Comparison of ENCODE assay signal across 1 cellular context in the genomic region with DNA sequence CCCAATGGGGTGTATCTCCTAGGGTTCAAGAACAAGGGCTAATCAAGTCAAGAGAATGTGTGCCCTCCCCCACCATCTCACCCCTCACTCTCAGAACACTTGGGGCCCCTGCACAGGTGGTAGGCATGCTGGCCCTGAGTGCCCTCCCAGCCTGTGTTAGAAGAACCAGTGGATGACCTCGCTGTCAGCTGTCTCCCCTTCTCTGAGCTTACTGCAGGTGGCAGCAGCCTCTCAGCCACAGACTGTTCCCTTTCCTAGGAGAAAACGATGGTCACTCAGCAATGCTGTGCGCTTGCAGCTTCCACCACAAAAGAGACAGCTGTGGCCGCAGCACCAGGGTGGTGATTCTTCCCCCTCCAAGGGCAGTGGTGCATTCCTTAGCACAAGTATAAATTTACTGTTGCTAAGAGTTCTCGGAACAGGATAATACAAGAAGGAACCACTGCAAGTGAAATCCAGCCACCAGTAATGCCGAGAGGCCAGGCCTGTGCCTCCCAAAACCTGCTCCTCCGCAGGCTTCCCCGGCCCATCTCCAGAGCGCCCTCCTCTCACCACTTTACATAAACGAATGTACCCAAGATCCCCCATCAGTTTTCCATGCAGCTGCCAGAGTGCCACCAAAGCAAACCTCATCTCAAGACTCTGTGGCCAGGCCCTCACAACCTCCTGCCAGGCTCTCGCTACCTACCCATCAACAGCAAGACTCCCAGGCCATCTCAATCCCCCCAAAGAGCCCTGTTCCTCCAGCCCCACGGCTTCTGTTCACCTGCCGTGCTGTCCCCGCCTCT.
TF ChIP-seq lines count a peak whose summit lies in the region.

No MANE protein-coding gene starts in this region.

TF ChIP-seq in HepG2, 621 proteins besides CTCF, POLR2A, EP300 and RAD21 (continued from another document and continues in another):
- TF ChIP-seq, protein P1, sequence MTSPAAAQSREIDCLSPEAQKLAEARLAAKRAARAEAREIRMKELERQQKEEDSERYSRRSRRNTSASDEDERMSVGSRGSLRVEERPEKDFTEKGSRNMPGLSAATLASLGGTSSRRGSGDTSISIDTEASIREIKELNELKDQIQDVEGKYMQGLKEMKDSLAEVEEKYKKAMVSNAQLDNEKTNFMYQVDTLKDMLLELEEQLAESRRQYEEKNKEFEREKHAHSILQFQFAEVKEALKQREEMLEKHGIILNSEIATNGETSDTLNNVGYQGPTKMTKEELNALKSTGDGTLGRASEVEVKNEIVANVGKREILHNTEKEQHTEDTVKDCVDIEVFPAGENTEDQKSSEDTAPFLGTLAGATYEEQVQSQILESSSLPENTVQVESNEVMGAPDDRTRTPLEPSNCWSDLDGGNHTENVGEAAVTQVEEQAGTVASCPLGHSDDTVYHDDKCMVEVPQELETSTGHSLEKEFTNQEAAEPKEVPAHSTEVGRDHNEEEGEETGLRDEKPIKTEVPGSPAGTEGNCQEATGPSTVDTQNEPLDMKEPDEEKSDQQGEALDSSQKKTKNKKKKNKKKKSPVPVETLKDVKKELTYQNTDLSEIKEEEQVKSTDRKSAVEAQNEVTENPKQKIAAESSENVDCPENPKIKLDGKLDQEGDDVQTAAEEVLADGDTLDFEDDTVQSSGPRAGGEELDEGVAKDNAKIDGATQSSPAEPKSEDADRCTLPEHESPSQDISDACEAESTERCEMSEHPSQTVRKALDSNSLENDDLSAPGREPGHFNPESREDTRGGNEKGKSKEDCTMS (CRISPR knock-in tag; conservative IDR thresholded peaks at IDR 0.05), result no peak
- TF ChIP-seq YEATS2 (CRISPR knock-in tag; IDR thresholded peaks at IDR 0.05; ENCODE audit: borderline replicate concordance) (no peak), ARNT2 (CRISPR knock-in tag; IDR thresholded peaks at IDR 0.05; ENCODE audit: low read depth) (no peak), PAX8 (CRISPR knock-in tag; IDR thresholded peaks at IDR 0.05; ENCODE audit: borderline replicate concordance) (no peak), ZFP62 (CRISPR knock-in tag; IDR thresholded peaks at IDR 0.05) (no peak), ARID2 (CRISPR knock-in tag; IDR thresholded peaks at IDR 0.05; ENCODE audit: borderline replicate concordance) (no peak), KDM5B (CRISPR knock-in tag; IDR thresholded peaks at IDR 0.05; ENCODE audit: borderline replicate concordance) (no peak; the same call in 1 of the 2 replicates), NKX3-1 (CRISPR knock-in tag; IDR thresholded peaks at IDR 0.05) (no peak), DR1 (CRISPR knock-in tag; IDR thresholded peaks at IDR 0.05) (no peak), ZNF121 (CRISPR knock-in tag; IDR thresholded peaks at IDR 0.05) (no peak), MTA3 (CRISPR knock-in tag; IDR thresholded peaks at IDR 0.05) (no peak), ZNF441 (CRISPR knock-in tag; IDR thresholded peaks at IDR 0.05; ENCODE audit: borderline replicate concordance) (no peak), RNF2 (conservative IDR thresholded peaks at IDR 0.05; ENCODE audit: low read depth) (no peak; the same call in 1 of the 2 replicates), AGO1 (IDR thresholded peaks at IDR 0.05; ENCODE audit: low read depth, low read length, poor library complexity, severe bottlenecking) (no peak), PHF21A (CRISPR knock-in tag; IDR thresholded peaks at IDR 0.05) (no peak), HNRNPL (IDR thresholded peaks at IDR 0.05; ENCODE audit: low read depth, low read length) (no peak), ZNF790 (CRISPR knock-in tag; IDR thresholded peaks at IDR 0.05; ENCODE audit: borderline replicate concordance) (no peak), ZBTB38 (CRISPR knock-in tag; IDR thresholded peaks at IDR 0.05) (no peak), HES4 (CRISPR knock-in tag; IDR thresholded peaks at IDR 0.05; ENCODE audit: borderline replicate concordance) (no peak), PHF20 (CRISPR knock-in tag; IDR thresholded peaks at IDR 0.05) (no peak), RBFOX2 (IDR thresholded peaks at IDR 0.05; ENCODE audit: low read depth, low read length) (no peak), RCOR2 (CRISPR knock-in tag; IDR thresholded peaks at IDR 0.05) (no peak), CHD2 (IDR thresholded peaks at IDR 0.05; ENCODE audit: low read depth, low read length) (no peak), ZNF550 (CRISPR knock-in tag; IDR thresholded peaks at IDR 0.05; ENCODE audit: borderline replicate concordance) (no peak), ZNF670 (CRISPR knock-in tag; IDR thresholded peaks at IDR 0.05; ENCODE audit: borderline replicate concordance) (no peak), GABPB1 (CRISPR knock-in tag; IDR thresholded peaks at IDR 0.05) (0 out of 2 replicates have a peak, but pooled peaks have one; percentile 28), MBNL3 (CRISPR knock-in tag; conservative IDR thresholded peaks at IDR 0.05) (no peak)
- TF ChIP-seq, protein P2, sequence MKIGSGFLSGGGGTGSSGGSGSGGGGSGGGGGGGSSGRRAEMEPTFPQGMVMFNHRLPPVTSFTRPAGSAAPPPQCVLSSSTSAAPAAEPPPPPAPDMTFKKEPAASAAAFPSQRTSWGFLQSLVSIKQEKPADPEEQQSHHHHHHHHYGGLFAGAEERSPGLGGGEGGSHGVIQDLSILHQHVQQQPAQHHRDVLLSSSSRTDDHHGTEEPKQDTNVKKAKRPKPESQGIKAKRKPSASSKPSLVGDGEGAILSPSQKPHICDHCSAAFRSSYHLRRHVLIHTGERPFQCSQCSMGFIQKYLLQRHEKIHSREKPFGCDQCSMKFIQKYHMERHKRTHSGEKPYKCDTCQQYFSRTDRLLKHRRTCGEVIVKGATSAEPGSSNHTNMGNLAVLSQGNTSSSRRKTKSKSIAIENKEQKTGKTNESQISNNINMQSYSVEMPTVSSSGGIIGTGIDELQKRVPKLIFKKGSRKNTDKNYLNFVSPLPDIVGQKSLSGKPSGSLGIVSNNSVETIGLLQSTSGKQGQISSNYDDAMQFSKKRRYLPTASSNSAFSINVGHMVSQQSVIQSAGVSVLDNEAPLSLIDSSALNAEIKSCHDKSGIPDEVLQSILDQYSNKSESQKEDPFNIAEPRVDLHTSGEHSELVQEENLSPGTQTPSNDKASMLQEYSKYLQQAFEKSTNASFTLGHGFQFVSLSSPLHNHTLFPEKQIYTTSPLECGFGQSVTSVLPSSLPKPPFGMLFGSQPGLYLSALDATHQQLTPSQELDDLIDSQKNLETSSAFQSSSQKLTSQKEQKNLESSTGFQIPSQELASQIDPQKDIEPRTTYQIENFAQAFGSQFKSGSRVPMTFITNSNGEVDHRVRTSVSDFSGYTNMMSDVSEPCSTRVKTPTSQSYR (CRISPR knock-in tag; IDR thresholded peaks at IDR 0.05; ENCODE audit: borderline replicate concordance), result no peak
- TF ChIP-seq, protein P3, sequence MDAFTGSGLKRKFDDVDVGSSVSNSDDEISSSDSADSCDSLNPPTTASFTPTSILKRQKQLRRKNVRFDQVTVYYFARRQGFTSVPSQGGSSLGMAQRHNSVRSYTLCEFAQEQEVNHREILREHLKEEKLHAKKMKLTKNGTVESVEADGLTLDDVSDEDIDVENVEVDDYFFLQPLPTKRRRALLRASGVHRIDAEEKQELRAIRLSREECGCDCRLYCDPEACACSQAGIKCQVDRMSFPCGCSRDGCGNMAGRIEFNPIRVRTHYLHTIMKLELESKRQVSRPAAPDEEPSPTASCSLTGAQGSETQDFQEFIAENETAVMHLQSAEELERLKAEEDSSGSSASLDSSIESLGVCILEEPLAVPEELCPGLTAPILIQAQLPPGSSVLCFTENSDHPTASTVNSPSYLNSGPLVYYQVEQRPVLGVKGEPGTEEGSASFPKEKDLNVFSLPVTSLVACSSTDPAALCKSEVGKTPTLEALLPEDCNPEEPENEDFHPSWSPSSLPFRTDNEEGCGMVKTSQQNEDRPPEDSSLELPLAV (CRISPR knock-in tag; conservative IDR thresholded peaks at IDR 0.05; ENCODE audit: low read depth), result no peak
- TF ChIP-seq, protein P4, sequence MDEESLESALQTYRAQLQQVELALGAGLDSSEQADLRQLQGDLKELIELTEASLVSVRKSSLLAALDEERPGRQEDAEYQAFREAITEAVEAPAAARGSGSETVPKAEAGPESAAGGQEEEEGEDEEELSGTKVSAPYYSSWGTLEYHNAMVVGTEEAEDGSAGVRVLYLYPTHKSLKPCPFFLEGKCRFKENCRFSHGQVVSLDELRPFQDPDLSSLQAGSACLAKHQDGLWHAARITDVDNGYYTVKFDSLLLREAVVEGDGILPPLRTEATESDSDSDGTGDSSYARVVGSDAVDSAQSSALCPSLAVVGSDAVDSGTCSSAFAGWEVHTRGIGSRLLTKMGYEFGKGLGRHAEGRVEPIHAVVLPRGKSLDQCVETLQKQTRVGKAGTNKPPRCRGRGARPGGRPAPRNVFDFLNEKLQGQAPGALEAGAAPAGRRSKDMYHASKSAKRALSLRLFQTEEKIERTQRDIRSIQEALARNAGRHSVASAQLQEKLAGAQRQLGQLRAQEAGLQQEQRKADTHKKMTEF (CRISPR knock-in tag; IDR thresholded peaks at IDR 0.05), result 0 out of 2 replicates have a peak, but pooled peaks have one; percentile 24
- TF ChIP-seq, protein P5, sequence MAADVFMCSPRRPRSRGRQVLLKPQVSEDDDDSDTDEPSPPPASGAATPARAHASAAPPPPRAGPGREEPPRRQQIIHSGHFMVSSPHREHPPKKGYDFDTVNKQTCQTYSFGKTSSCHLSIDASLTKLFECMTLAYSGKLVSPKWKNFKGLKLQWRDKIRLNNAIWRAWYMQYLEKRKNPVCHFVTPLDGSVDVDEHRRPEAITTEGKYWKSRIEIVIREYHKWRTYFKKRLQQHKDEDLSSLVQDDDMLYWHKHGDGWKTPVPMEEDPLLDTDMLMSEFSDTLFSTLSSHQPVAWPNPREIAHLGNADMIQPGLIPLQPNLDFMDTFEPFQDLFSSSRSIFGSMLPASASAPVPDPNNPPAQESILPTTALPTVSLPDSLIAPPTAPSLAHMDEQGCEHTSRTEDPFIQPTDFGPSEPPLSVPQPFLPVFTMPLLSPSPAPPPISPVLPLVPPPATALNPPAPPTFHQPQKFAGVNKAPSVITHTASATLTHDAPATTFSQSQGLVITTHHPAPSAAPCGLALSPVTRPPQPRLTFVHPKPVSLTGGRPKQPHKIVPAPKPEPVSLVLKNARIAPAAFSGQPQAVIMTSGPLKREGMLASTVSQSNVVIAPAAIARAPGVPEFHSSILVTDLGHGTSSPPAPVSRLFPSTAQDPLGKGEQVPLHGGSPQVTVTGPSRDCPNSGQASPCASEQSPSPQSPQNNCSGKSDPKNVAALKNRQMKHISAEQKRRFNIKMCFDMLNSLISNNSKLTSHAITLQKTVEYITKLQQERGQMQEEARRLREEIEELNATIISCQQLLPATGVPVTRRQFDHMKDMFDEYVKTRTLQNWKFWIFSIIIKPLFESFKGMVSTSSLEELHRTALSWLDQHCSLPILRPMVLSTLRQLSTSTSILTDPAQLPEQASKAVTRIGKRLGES (CRISPR knock-in tag; IDR thresholded peaks at IDR 0.05; ENCODE audit: borderline replicate concordance), result no peak
- TF ChIP-seq, protein P6, sequence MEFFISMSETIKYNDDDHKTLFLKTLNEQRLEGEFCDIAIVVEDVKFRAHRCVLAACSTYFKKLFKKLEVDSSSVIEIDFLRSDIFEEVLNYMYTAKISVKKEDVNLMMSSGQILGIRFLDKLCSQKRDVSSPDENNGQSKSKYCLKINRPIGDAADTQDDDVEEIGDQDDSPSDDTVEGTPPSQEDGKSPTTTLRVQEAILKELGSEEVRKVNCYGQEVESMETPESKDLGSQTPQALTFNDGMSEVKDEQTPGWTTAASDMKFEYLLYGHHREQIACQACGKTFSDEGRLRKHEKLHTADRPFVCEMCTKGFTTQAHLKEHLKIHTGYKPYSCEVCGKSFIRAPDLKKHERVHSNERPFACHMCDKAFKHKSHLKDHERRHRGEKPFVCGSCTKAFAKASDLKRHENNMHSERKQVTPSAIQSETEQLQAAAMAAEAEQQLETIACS (CRISPR knock-in tag; IDR thresholded peaks at IDR 0.05), result no peak
- TF ChIP-seq, protein P7, sequence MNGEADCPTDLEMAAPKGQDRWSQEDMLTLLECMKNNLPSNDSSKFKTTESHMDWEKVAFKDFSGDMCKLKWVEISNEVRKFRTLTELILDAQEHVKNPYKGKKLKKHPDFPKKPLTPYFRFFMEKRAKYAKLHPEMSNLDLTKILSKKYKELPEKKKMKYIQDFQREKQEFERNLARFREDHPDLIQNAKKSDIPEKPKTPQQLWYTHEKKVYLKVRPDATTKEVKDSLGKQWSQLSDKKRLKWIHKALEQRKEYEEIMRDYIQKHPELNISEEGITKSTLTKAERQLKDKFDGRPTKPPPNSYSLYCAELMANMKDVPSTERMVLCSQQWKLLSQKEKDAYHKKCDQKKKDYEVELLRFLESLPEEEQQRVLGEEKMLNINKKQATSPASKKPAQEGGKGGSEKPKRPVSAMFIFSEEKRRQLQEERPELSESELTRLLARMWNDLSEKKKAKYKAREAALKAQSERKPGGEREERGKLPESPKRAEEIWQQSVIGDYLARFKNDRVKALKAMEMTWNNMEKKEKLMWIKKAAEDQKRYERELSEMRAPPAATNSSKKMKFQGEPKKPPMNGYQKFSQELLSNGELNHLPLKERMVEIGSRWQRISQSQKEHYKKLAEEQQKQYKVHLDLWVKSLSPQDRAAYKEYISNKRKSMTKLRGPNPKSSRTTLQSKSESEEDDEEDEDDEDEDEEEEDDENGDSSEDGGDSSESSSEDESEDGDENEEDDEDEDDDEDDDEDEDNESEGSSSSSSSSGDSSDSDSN (CRISPR knock-in tag; IDR thresholded peaks at IDR 0.05), result no peak
- TF ChIP-seq, protein P8, sequence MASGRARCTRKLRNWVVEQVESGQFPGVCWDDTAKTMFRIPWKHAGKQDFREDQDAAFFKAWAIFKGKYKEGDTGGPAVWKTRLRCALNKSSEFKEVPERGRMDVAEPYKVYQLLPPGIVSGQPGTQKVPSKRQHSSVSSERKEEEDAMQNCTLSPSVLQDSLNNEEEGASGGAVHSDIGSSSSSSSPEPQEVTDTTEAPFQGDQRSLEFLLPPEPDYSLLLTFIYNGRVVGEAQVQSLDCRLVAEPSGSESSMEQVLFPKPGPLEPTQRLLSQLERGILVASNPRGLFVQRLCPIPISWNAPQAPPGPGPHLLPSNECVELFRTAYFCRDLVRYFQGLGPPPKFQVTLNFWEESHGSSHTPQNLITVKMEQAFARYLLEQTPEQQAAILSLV (CRISPR knock-in tag; IDR thresholded peaks at IDR 0.05; ENCODE audit: borderline replicate concordance), result no peak; the same call in 1 of the 2 replicates
- TF ChIP-seq, protein P9, sequence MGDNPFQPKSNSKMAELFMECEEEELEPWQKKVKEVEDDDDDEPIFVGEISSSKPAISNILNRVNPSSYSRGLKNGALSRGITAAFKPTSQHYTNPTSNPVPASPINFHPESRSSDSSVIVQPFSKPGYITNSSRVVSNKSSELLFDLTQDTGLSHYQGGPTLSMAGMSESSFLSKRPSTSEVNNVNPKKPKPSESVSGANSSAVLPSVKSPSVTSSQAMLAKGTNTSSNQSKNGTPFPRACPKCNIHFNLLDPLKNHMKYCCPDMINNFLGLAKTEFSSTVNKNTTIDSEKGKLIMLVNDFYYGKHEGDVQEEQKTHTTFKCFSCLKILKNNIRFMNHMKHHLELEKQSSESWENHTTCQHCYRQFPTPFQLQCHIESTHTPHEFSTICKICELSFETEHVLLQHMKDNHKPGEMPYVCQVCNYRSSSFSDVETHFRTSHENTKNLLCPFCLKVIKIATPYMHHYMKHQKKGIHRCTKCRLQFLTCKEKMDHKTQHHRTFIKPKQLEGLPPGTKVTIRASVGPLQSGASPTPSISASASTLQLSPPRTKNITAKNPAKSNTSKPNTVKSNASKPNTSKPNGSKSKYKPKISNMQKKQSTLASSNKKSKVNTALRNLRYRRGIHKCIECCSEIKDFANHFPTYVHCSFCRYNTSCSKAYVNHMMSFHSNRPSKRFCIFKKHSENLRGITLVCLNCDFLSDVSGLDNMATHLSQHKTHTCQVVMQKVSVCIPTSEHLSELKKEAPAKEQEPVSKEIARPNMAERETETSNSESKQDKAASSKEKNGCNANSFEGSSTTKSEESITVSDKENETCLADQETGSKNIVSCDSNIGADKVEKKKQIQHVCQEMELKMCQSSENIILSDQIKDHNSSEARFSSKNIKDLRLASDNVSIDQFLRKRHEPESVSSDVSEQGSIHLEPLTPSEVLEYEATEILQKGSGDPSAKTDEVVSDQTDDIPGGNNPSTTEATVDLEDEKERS (CRISPR knock-in tag; IDR thresholded peaks at IDR 0.05), result no peak
